In the genomic region with DNA sequence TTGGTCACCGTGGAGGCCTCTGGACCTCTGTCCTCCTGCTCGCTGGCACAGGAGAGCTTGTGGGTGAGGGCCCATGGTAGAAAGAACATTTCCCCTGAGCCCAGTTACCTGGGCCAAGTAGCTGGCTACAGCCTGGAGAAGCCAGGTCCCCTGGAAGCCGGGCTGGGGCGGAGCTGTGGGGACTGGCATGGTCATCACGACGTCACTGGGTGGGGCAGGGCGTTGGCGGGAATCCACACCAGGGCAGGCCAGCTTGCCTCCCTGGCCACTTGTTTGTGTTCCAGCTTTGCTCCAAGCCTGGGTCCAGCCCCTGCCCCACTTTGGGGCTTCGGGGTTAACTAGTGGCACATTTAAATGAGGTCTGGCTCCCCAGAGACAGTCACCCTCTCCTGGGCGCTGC, we compare ENCODE assay signal across 16 cellular contexts. TPM values are rescaled to one million over a fixed set of nuclear protein-coding genes. Genes with fewer than 3 reads are reported as not detected.
A peak's percentile ranks its signal among the peaks of the same experiment; 100 is the strongest.
DNase-seq lines count a peak whose midpoint lies in the region; ATAC-seq and TF ChIP-seq lines count a peak whose summit lies in the region.
"Had no signal": no experiment of that assay in that cellular context is flagged by ENCODE, and none has a peak within 500 bp of the region (broad histone marks: within the 10 kb centered on the region; RNA-seq: fewer than 3 reads in every experiment).

No MANE protein-coding gene starts in this region.

- H3K36me3 ChIP-seq in HEK293 (ENCODE audit: control insufficient read depth in 2 of 2, insufficient read depth in 1 of 2, low read length in 2 of 2): no peaks in the 10 kb centered on the region
- no peaks in the 10 kb centered on the region for H3K36me3 ChIP-seq in transverse colon
- H3K36me3 ChIP-seq: BE2C had no signal

- no peaks in the 10 kb centered on the region for H3K4me1 ChIP-seq in HEK293 (ENCODE audit: control insufficient read depth, insufficient read depth, low read length)
- no peaks in the 10 kb centered on the region for H3K4me1 ChIP-seq in transverse colon
- H3K4me1 ChIP-seq: A549, BE2C had no signal

- H3K27ac ChIP-seq in HEK293 (ENCODE audit: extremely low read depth, low read depth, low read length): no peak overlapping the region
- H3K27ac ChIP-seq in RWPE1: no peak overlapping the region
- H3K27ac ChIP-seq in transverse colon: no peak overlapping the region
- H3K27ac ChIP-seq: A549, C4-2B had no signal

- H3K9me3 ChIP-seq in HEK293 (ENCODE audit: control insufficient read depth, insufficient read depth, low read depth, low read length) (no peaks in the 10 kb centered on the region), transverse colon (no peaks in the 10 kb centered on the region)
- H3K9me3 ChIP-seq: A549, BE2C had no signal

- TF ChIP-seq CTCF in HEK293 (tag by site-specific recombination; IDR thresholded peaks at IDR 0.05) (no peak), RWPE1 (conservative IDR thresholded peaks at IDR 0.05; ENCODE audit: low read depth) (no peak), transverse colon (IDR thresholded peaks at IDR 0.05) (no peak), WTC11 (IDR thresholded peaks at IDR 0.05) (no peak)

- no peaks in the 10 kb centered on the region; the same call in 1 of the 2 replicates for H3K27me3 Mint-ChIP-seq in WTC11 (ENCODE audit: low read depth)

- peaks cover 8% of the 10 kb centered on the region for H3K27me3 ChIP-seq in transverse colon

- no peaks in the 10 kb centered on the region for H3K36me3 Mint-ChIP-seq in WTC11
- H3K36me3 Mint-ChIP-seq: CD4-positive, alpha-beta memory T cell had no signal

- peak; percentile 4 for DNase-seq in ELR (ENCODE audit: low read depth)
- peak; percentile 13 for DNase-seq in RWPE1 (ENCODE audit: low spot score)
- peak; percentile 13 for DNase-seq in transverse colon
- no peak for DNase-seq in NAMALWA (ENCODE audit: low spot score)
- DNase-seq in WTC11 (ENCODE audit: low spot score): no peak
- DNase-seq: BE2C; CD4-positive, alpha-beta memory T cell; DMS153; DMS79 treated with DMSO at 0.1 percent for 48 hours; GF-D8 had no signal

- CTCF ChIA-PET in HEK293 (lab: Yijun Ruan, JAX): no interaction called here
- CTCF ChIA-PET in RWPE1 (lab: Yijun Ruan, JAX): no interaction called here
- CTCF ChIA-PET in WTC11 (lab: Charles Lee): no interaction called here

- intact Hi-C loops in transverse colon (cut with DNase I; ENCODE audit: low total_unique reads): no loop called here

- no peaks in the 10 kb centered on the region for H3K9me3 Mint-ChIP-seq in WTC11
- H3K9me3 Mint-ChIP-seq: CD4-positive, alpha-beta memory T cell had no signal

- WGBS in transverse colon (ENCODE audit: low coverage in 1 of 2), 2 donors: 80% methylated on average over 10 of the region's 10 CpGs; no CpG with 5 or more reads in 1 of the 2 donors

- no peak overlapping the region for H3K27ac Mint-ChIP-seq in WTC11
- H3K27ac Mint-ChIP-seq: CD4-positive, alpha-beta memory T cell had no signal

- POLR2A ChIA-PET in HEK293 (lab: Yijun Ruan, JAX): no interaction called here
- POLR2A ChIA-PET in RWPE1 (lab: Yijun Ruan, JAX; ENCODE audit: low non-redundant PET): no interaction called here
- POLR2A ChIA-PET in WTC11 (lab: Charles Lee): no interaction called here

- H3K4me1 Mint-ChIP-seq in WTC11: no peaks in the 10 kb centered on the region
- H3K4me1 Mint-ChIP-seq: CD4-positive, alpha-beta memory T cell had no signal

- no peak for TF ChIP-seq POLR2A in transverse colon (IDR thresholded peaks at IDR 0.05)

- no peak for TF ChIP-seq EP300 in transverse colon (IDR thresholded peaks at IDR 0.05; ENCODE audit: low read depth)

- in situ Hi-C loops in transverse colon (cut with MboI; ENCODE audit: low pct_ligation_motif_present in 1 of 4, low pct_unique_long_range_greater_than_20kb in 1 of 4, low sequenced_read_pairs in 3 of 4): no loop called here

- no peak for ATAC-seq in WTC11
- ATAC-seq in HG02981 (IDR thresholded peaks at IDR 0.05; ENCODE audit: unreplicated experiment): no peak
- ATAC-seq: K562 had no signal

- H3K4me3 Mint-ChIP-seq in WTC11: no peak overlapping the region
- H3K4me3 Mint-ChIP-seq: CD4-positive, alpha-beta memory T cell had no signal

- no peak overlapping the region for H3K4me3 ChIP-seq in HEK293 (ENCODE audit: low read depth, low read length)
- H3K4me3 ChIP-seq in transverse colon: no peak overlapping the region
- H3K4me3 ChIP-seq: A549, K562 had no signal

TF ChIP-seq in HEK293, 187 proteins besides CTCF, POLR2A, EP300 and RAD21:
- TF ChIP-seq, protein P1, sequence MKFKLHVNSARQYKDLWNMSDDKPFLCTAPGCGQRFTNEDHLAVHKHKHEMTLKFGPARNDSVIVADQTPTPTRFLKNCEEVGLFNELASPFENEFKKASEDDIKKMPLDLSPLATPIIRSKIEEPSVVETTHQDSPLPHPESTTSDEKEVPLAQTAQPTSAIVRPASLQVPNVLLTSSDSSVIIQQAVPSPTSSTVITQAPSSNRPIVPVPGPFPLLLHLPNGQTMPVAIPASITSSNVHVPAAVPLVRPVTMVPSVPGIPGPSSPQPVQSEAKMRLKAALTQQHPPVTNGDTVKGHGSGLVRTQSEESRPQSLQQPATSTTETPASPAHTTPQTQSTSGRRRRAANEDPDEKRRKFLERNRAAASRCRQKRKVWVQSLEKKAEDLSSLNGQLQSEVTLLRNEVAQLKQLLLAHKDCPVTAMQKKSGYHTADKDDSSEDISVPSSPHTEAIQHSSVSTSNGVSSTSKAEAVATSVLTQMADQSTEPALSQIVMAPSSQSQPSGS (tag by site-specific recombination; IDR thresholded peaks at IDR 0.05; ENCODE audit: low read depth): no peak
- TF ChIP-seq, protein P2, sequence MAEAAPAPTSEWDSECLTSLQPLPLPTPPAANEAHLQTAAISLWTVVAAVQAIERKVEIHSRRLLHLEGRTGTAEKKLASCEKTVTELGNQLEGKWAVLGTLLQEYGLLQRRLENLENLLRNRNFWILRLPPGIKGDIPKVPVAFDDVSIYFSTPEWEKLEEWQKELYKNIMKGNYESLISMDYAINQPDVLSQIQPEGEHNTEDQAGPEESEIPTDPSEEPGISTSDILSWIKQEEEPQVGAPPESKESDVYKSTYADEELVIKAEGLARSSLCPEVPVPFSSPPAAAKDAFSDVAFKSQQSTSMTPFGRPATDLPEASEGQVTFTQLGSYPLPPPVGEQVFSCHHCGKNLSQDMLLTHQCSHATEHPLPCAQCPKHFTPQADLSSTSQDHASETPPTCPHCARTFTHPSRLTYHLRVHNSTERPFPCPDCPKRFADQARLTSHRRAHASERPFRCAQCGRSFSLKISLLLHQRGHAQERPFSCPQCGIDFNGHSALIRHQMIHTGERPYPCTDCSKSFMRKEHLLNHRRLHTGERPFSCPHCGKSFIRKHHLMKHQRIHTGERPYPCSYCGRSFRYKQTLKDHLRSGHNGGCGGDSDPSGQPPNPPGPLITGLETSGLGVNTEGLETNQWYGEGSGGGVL (tag by site-specific recombination; IDR thresholded peaks at IDR 0.05): no peak
- peak; percentile 84 for TF ChIP-seq KLF1 (tag by site-specific recombination; IDR thresholded peaks at IDR 0.05)

TF ChIP-seq in WTC11, 78 proteins besides CTCF, POLR2A, EP300 and RAD21:
- TF ChIP-seq ETV6 (CRISPR knock-in tag; IDR thresholded peaks at IDR 0.05) (no peak), ZNF317 (CRISPR knock-in tag; IDR thresholded peaks at IDR 0.05; ENCODE audit: borderline replicate concordance, low read depth) (no peak), NR2C2 (CRISPR knock-in tag; IDR thresholded peaks at IDR 0.05) (no peak)
- TF ChIP-seq, protein P3, sequence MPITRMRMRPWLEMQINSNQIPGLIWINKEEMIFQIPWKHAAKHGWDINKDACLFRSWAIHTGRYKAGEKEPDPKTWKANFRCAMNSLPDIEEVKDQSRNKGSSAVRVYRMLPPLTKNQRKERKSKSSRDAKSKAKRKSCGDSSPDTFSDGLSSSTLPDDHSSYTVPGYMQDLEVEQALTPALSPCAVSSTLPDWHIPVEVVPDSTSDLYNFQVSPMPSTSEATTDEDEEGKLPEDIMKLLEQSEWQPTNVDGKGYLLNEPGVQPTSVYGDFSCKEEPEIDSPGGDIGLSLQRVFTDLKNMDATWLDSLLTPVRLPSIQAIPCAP (CRISPR knock-in tag; IDR thresholded peaks at IDR 0.05): no peak

RNA-seq across cellular contexts. Expression of a gene that starts 35.0 kb away (rescaled TPM):
- total RNA-seq in transverse colon (under 1 TPM in 2 of 4 donors, not detected in 2; 0.27 to 0.48 TPM), WTC11 (2021) (0.37 to 0.90 TPM (median 0.46 TPM) in 3 replicates)
- total RNA-seq: CD4-positive, alpha-beta memory T cell; H4; K562 had no signal

Comparison
In these comparisons a context has a peak if more than half of its experiments do, and no peak if none do; other contexts are left out.
1. DNase-seq: peak in ELR (single experiment), RWPE1 (single experiment) and transverse colon (single experiment); none in NAMALWA (single experiment) and WTC11 (single experiment).